In the genomic region with DNA sequence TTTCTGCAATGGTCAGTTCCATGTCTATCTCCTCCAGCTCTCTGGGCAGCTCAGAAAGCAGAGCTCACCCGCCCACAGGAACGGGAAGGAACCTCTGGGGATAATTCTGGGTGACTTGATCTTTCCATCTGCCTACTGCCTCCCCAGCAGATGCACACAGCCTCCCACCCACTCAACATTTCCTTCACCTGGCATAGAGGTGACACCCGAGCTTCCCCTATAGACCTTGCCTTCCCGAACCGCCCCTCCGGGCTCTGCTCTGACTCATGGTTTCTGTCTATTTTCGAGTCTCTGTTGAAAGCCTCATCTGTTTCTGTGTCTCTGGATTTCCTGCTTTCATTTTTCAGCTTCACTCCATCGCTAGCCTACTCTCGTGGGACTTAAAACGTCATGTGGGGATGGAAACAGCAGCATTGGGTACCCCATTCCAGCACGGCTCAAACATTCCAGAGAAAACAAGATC, we compare ENCODE assay signal across 8 cellular contexts. TPM values are rescaled to one million over a fixed set of nuclear protein-coding genes. Genes with fewer than 3 reads are reported as not detected.
DNase-seq lines count a peak whose midpoint lies in the region; ATAC-seq and TF ChIP-seq lines count a peak whose summit lies in the region.

No MANE protein-coding gene starts in this region.

- H3K27me3 ChIP-seq in CD4-positive, alpha-beta memory T cell (ENCODE audit: insufficient read depth, low read length) = no peaks in the 10 kb centered on the region
- H3K27me3 ChIP-seq in heart right ventricle = no peaks in the 10 kb centered on the region

- peak overlapping the region; percentile 90 to 99 (median 95) for H3K27ac Mint-ChIP-seq in CD4-positive, alpha-beta memory T cell

- peak overlapping the region in 1 of 2 donors; percentile 35 for H3K4me3 ChIP-seq in CD4-positive, alpha-beta memory T cell (ENCODE audit: low read length in 2 of 2)
- H3K4me3 ChIP-seq in heart right ventricle = peak overlapping the region in 6 of 10 donors; percentile 14 to 34 (median 26)

- 48 to 52% methylated on average over 11 of the region's 11 CpGs for whole genome bisulfite sequencing in heart right ventricle, 2 donors

- peak in 4 of 5 donors; percentile 43 to 91 (median 50) for DNase-seq in CD4-positive, alpha-beta memory T cell
- peak; percentile 85 for DNase-seq in LHCN-M2 (ENCODE audit: low read depth)
- peak; percentile 52 to 66 for DNase-seq in activated T-helper 1 cell treated with anti-CD3 and anti-CD28 coated beads, Interleukin-2, amount 50 U/mL, for 16 hours (ENCODE audit: low read depth in 1 of 2, low spot score in 1 of 2)
- no peak for DNase-seq in heart right ventricle
- DNase-seq in stimulated activated CD4-positive, alpha-beta T cell treated with anti-CD3 and anti-CD28 coated beads, TNF-alpha, amount 100 ng/mL, for 48 hours (ENCODE audit: low read depth in 3 of 3) = peak; percentile 65 to 83 (median 70)
- no peak for DNase-seq in erythroblast (lab: John Stamatoyannopoulos, UW)
- DNase-seq in HCEC 1CT = no peak

- peak overlapping the region; percentile 51 for H3K27ac ChIP-seq in CD4-positive, alpha-beta memory T cell (ENCODE audit: low read depth, low read length)
- peak overlapping the region in 9 of 10 donors; percentile 10 to 77 (median 45) for H3K27ac ChIP-seq in heart right ventricle

- H3K9me3 ChIP-seq in CD4-positive, alpha-beta memory T cell (ENCODE audit: control insufficient read depth in 1 of 2, low read length in 2 of 2) = no peaks in the 10 kb centered on the region
- no peaks in the 10 kb centered on the region for H3K9me3 ChIP-seq in heart right ventricle

- no peak for TF ChIP-seq POLR2A in erythroblast (IDR thresholded peaks at IDR 0.05; ENCODE audit: low read length)

- ATAC-seq in GM21447 (IDR thresholded peaks at IDR 0.05; ENCODE audit: unreplicated experiment) (peak; percentile 96), heart right ventricle (peak; percentile 43 to 83 (median 65))

- CTCF ChIA-PET in CD4-positive, alpha-beta memory T cell (lab: Charles Lee; ENCODE audit: partially characterized antibody) = interaction anchor here (1.1 to 3.7 kb wide), 9 partner anchors 10 to 370 kb away, joined by 3 to 21 read pairs (median 4); partner anchors contain the start of genes MRPL58 and NUP85

- no peak for TF ChIP-seq CTCF in heart right ventricle (IDR thresholded peaks at IDR 0.05)

- POLR2A ChIA-PET in CD4-positive, alpha-beta memory T cell (lab: Charles Lee; ENCODE audit: partially characterized antibody) = interaction anchor here (1.6 to 4.3 kb wide), 4 partner anchors 9 to 39 kb away, joined by 7 to 50 read pairs (median 12); partner anchors contain the start of genes GGA3, MIF4GD, MRPS7 and SLC25A19

- H3K36me3 Mint-ChIP-seq in CD4-positive, alpha-beta memory T cell = peaks cover 12 to 29% of the 10 kb centered on the region in 2 donors

- intact Hi-C loops in CD4-positive, alpha-beta memory T cell (cut with micrococcal nuclease) = loop anchor here (1.0 kb wide), 1 partner anchor 11 kb away; the partner anchor contains the start of genes GGA3 and MRPS7
- intact Hi-C loops in heart right ventricle (cut with DNase I) = no loop called here

- H3K4me1 Mint-ChIP-seq in CD4-positive, alpha-beta memory T cell = peaks cover 24 to 64% (median 48%) of the 10 kb centered on the region in 4 donors

- H3K27me3 Mint-ChIP-seq in CD4-positive, alpha-beta memory T cell = no peaks in the 10 kb centered on the region

- peaks cover 16% of the 10 kb centered on the region for H3K36me3 ChIP-seq in CD4-positive, alpha-beta memory T cell (ENCODE audit: insufficient read depth, low read length)
- peaks cover 0 to 30% (median 16%) of the 10 kb centered on the region in 9 donors for H3K36me3 ChIP-seq in heart right ventricle

- H3K9me3 Mint-ChIP-seq in CD4-positive, alpha-beta memory T cell = no peaks in the 10 kb centered on the region

- peak overlapping the region; percentile 78 to 90 (median 84) for H3K4me3 Mint-ChIP-seq in CD4-positive, alpha-beta memory T cell

- peaks cover 40% of the 10 kb centered on the region for H3K4me1 ChIP-seq in CD4-positive, alpha-beta memory T cell (ENCODE audit: insufficient read depth, low read length)
- H3K4me1 ChIP-seq in heart right ventricle = peaks cover 0 to 35% (median 22%) of the 10 kb centered on the region in 9 donors

RNA-seq across cellular contexts. Expression of gene GGA3, which starts 11.4 kb away (rescaled TPM):
- 100 to 1,000 TPM; 121 to 122 TPM for total RNA-seq in CD4-positive, alpha-beta memory T cell
- polyA plus RNA-seq in CD4-positive, alpha-beta memory T cell = 10 to 100 TPM in 1 of 2 donors, 1 to 10 TPM in 1; 7.7 to 25.8 TPM
- total RNA-seq in LHCN-M2 (2014; rRNA removed) (14.7 and 18.5 TPM in 2 replicates), heart right ventricle (10 to 100 TPM; 16.0 to 30.2 (median 21.7) TPM)
- 12.7 TPM for polyA plus RNA-seq in LHCN-M2 (2012)
- 10 to 100 TPM; 13.1 to 20.3 TPM for polyA plus RNA-seq in heart right ventricle

RNA-seq across cellular contexts. Expression of gene MRPS7, which starts 11.6 kb away (rescaled TPM):
- 10 to 100 TPM; 34.1 to 36.3 TPM for total RNA-seq in CD4-positive, alpha-beta memory T cell
- 100 to 1,000 TPM; 107 to 150 TPM for polyA plus RNA-seq in CD4-positive, alpha-beta memory T cell
- total RNA-seq in LHCN-M2 (2014; rRNA removed) (52.4 and 58.4 TPM in 2 replicates), heart right ventricle (100 to 1,000 TPM; 124 to 179 (median 151) TPM)
- 73.1 TPM for polyA plus RNA-seq in LHCN-M2 (2012)
- polyA plus RNA-seq in heart right ventricle = 100 to 1,000 TPM in 1 of 2 donors, 10 to 100 TPM in 1; 98.9 to 118 TPM

RNA-seq across cellular contexts. Expression of gene MIF4GD, which starts 21.0 kb away (rescaled TPM):
- 10 to 100 TPM; 35.8 to 40.2 TPM for total RNA-seq in CD4-positive, alpha-beta memory T cell
- polyA plus RNA-seq in CD4-positive, alpha-beta memory T cell = 10 to 100 TPM; 81.7 to 94.3 TPM
- total RNA-seq in LHCN-M2 (2014; rRNA removed) (4.2 and 8.6 TPM in 2 replicates), heart right ventricle (10 to 100 TPM; 12.6 to 21.0 (median 15.6) TPM)
- 8.5 TPM for polyA plus RNA-seq in LHCN-M2 (2012)
- polyA plus RNA-seq in heart right ventricle = 10 to 100 TPM in 1 of 2 donors, 1 to 10 TPM in 1; 7.5 to 27.7 TPM

RNA-seq across cellular contexts. Expression of gene SLC25A19, which starts 39.2 kb away (rescaled TPM):
- 10 to 100 TPM; 19.8 to 21.8 TPM for total RNA-seq in CD4-positive, alpha-beta memory T cell
- 10 to 100 TPM; 13.2 to 15.4 TPM for polyA plus RNA-seq in CD4-positive, alpha-beta memory T cell
- total RNA-seq in LHCN-M2 (2014; rRNA removed) (7.1 and 8.7 TPM in 2 replicates), heart right ventricle (10 to 100 TPM in 6 of 10 donors, 1 to 10 TPM in 4; 6.8 to 19.2 (median 11.3) TPM)
- polyA plus RNA-seq in LHCN-M2 (2012) = 7.6 TPM
- polyA plus RNA-seq in heart right ventricle = 10 to 100 TPM; 19.7 to 23.2 TPM

RNA-seq across cellular contexts. Expression of gene NUP85, which starts 44.6 kb away (rescaled TPM):
- 100 to 1,000 TPM; 137 to 164 TPM for total RNA-seq in CD4-positive, alpha-beta memory T cell
- 10 to 100 TPM; 33.4 to 49.1 TPM for polyA plus RNA-seq in CD4-positive, alpha-beta memory T cell
- total RNA-seq in LHCN-M2 (2014; rRNA removed) (41.1 and 42.1 TPM in 2 replicates), heart right ventricle (10 to 100 TPM; 16.2 to 28.4 (median 20.4) TPM)
- 48.1 TPM for polyA plus RNA-seq in LHCN-M2 (2012)
- polyA plus RNA-seq in heart right ventricle = 10 to 100 TPM; 31.3 to 39.0 TPM

Comparison
In these comparisons a context has a peak if more than half of its experiments do, and no peak if none do; other contexts are left out.
1. DNase-seq: peak in CD4-positive, alpha-beta memory T cell (4 of 5), LHCN-M2 (single experiment), activated T-helper 1 cell treated with anti-CD3 and anti-CD28 coated beads, Interleukin-2, amount 50 U/mL, for 16 hours (2 of 2) and stimulated activated CD4-positive, alpha-beta T cell treated with anti-CD3 and anti-CD28 coated beads, TNF-alpha, amount 100 ng/mL, for 48 hours (3 of 3); none in heart right ventricle (0 of 2), erythroblast (0 of 2) and HCEC 1CT (single experiment).